ENCODE assay signal across 2 cellular contexts in the genomic region with DNA sequence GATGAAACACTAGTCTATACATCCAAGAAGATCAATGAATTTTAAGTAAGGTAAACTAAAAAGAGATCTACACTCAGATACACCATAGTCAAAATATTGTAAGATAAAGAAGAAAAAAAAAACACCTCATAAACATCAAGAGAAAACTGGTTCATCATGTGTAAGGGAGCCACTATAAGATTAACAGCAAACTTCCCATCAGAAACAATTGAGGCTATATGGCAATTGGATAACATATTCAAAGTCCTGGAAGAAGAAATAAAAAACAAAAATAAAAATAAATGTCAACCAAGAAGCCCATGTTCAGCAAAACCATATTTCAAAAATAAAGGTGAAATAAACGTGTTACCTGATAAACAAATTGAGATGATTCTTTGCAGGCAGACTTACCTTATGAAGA.
A peak's percentile ranks its signal among the peaks of the same experiment; 100 is the strongest.
TF ChIP-seq lines count a peak whose summit lies in the region.

No MANE protein-coding gene starts in this region.

TF ChIP-seq in HepG2, 621 proteins besides CTCF, POLR2A, EP300 and RAD21:
- no peak for TF ChIP-seq ZNF563 (CRISPR knock-in tag; IDR thresholded peaks at IDR 0.05)
- peak; percentile 96 for TF ChIP-seq ZNF317 (CRISPR knock-in tag; IDR thresholded peaks at IDR 0.05)

TF ChIP-seq in K562, 482 proteins besides CTCF, POLR2A, EP300 and RAD21:
- no peak for TF ChIP-seq BMI1 (IDR thresholded peaks at IDR 0.05; ENCODE audit: low read length)
- no peak for TF ChIP-seq MYNN (IDR thresholded peaks at IDR 0.05)
- no peak for TF ChIP-seq MYNN (CRISPR knock-in tag; IDR thresholded peaks at IDR 0.05)
- 0 out of 2 replicates have a peak, but pooled peaks have one; percentile 40 for TF ChIP-seq CBX5 (IDR thresholded peaks at IDR 0.05; ENCODE audit: borderline replicate concordance, low read depth)
